ENCODE assay signal across 1 cellular context in the genomic region with DNA sequence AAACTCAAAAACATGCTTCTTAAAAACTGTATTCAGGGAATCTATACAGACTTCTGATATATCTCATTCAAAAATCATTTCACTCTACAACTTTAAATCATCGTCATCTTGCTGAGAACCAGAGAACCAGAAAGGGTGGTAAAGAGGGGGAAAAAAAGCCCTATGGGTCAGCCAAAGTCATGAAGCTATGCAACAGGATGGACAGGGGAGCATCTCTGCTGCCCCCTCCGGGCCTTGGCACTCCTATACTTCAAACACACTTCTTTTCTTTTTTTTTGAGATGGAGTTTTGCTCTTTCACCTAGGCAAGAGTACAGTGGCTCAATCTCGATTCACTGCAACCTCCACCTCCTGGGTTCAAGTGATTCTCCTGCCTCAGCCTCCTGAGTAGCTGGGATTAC.
TF ChIP-seq lines count a peak whose summit lies in the region.

No MANE protein-coding gene starts in this region.

TF ChIP-seq in GM12878, 131 proteins besides CTCF, POLR2A, EP300 and RAD21 (continued from another document):
- TF ChIP-seq ELK1 (IDR thresholded peaks at IDR 0.05; ENCODE audit: low read depth, low read length): no peak
- TF ChIP-seq SREBF2 (IDR thresholded peaks at IDR 0.05; ENCODE audit: low read length): no peak
- TF ChIP-seq POU2F2 (IDR thresholded peaks at IDR 0.05; ENCODE audit: borderline replicate concordance, low read depth, low read length): no peak
- TF ChIP-seq TCF3 (IDR thresholded peaks at IDR 0.05; ENCODE audit: borderline replicate concordance, insufficient read depth, low read depth, low read length): no peak
- TF ChIP-seq TARDBP (IDR thresholded peaks at IDR 0.05; ENCODE audit: borderline replicate concordance): no peak
- no peak for TF ChIP-seq MXI1 (IDR thresholded peaks at IDR 0.05; ENCODE audit: low read depth, low read length)
